ENCODE assay signal across 27 cellular contexts in genomic region chr2:2633017-2633416, GRCh38.
A peak's percentile ranks its signal among the peaks of the same experiment; 100 is the strongest.
DNase-seq lines count a peak whose midpoint lies in the region; ATAC-seq, FAIRE-seq and TF ChIP-seq lines count a peak whose summit lies in the region.
"Had no signal": no experiment of that assay in that cellular context is flagged by ENCODE, and none has a peak within 500 bp of the region (broad histone marks: within the 10 kb centered on the region; RNA-seq: fewer than 3 reads in every experiment).

No MANE protein-coding gene starts in this region.

- CTCF ChIA-PET in HepG2 (lab: Yijun Ruan, JAX; ENCODE audit: low intra/inter-chr PET ratio, low total read pairs): no interaction called here

- H4K20me1 ChIP-seq in HepG2 (ENCODE audit: insufficient read depth, low read length): no peaks in the 10 kb centered on the region

- H2AFZ ChIP-seq in HepG2 (ENCODE audit: low read length): no peak overlapping the region

- no peaks in the 10 kb centered on the region for H3K36me3 Mint-ChIP-seq in endodermal cell (ENCODE audit: low read depth)
- no peaks in the 10 kb centered on the region for H3K36me3 Mint-ChIP-seq in mesothelial cell of epicardium
- H3K36me3 Mint-ChIP-seq: CD14-positive monocyte; CD8-positive, alpha-beta memory T cell had no signal

- DNase-seq in HepG2 (ENCODE audit: low spot score): no peak
- peak; percentile 24 for DNase-seq in endodermal cell
- no peak for DNase-seq in mesothelial cell of epicardium (ENCODE audit: low spot score in 2 of 2, unreplicated experiment in 2 of 2)
- DNase-seq in sigmoid colon: peak; percentile 42
- no peak for DNase-seq in mucosa of gallbladder (ENCODE audit: low spot score)
- no peak for DNase-seq in transverse colon
- no peak for DNase-seq in NCI-H2196 treated with DMSO at 0.1 percent for 48 hours (lab: John Stamatoyannopoulos, UW; ENCODE audit: unreplicated experiment)
- DNase-seq: 8988T; ACHN; AML-193; BE2C; CD4-positive, alpha-beta T cell; CD8-positive, alpha-beta memory T cell; DMS 273 treated with DMSO at 0.1 percent for 48 hours; DMS79; EL; GDM1; GOT3; H7; HCEC 1CT had no signal

- H3K4me1 Mint-ChIP-seq in endodermal cell: no peaks in the 10 kb centered on the region
- no peaks in the 10 kb centered on the region for H3K4me1 Mint-ChIP-seq in mesothelial cell of epicardium
- H3K4me1 Mint-ChIP-seq: CD14-positive monocyte; CD8-positive, alpha-beta memory T cell had no signal

- POLR2A ChIA-PET in HepG2 (lab: Yijun Ruan, JAX): no interaction called here

- TF ChIP-seq RAD21 in liver (IDR thresholded peaks at IDR 0.05) (no peak), HepG2 (CRISPR knock-in tag; IDR thresholded peaks at IDR 0.05) (no peak)

- H3K4me1 ChIP-seq in liver (ENCODE audit: control insufficient read depth in 4 of 4, insufficient read depth in 4 of 4, low read length in 3 of 4) (no peaks in the 10 kb centered on the region), HepG2 (ENCODE audit: insufficient read depth, low read length) (no peaks in the 10 kb centered on the region), endodermal cell (ENCODE audit: control insufficient read depth, insufficient read depth, low read length) (no peaks in the 10 kb centered on the region), sigmoid colon (no peaks in the 10 kb centered on the region), transverse colon (no peaks in the 10 kb centered on the region)
- H3K4me1 ChIP-seq: A549; BE2C; BLaER1 treated with 17β-estradiol and CSF1 and Interleukin-3, amounts not matched to agents 10 nM and 100 nM had no signal

- H3K27me3 ChIP-seq in liver (ENCODE audit: control insufficient read depth in 4 of 4, insufficient read depth in 4 of 4, low read length in 3 of 4) (peaks cover 0 to 4% (median 2%) of the 10 kb centered on the region in 4 donors), HepG2 (ENCODE audit: control insufficient read depth in 1 of 2, insufficient read depth in 2 of 2, low read length in 2 of 2) (peaks cover 2 to 24% of the 10 kb centered on the region in 2 experiments; a peak in 3 of 5 replicates), endodermal cell (ENCODE audit: control insufficient read depth, insufficient read depth, low read length, poor library complexity, severe bottlenecking) (no peaks in the 10 kb centered on the region), sigmoid colon (no peaks in the 10 kb centered on the region), transverse colon (no peaks in the 10 kb centered on the region)
- H3K27me3 ChIP-seq: BE2C; BLaER1 treated with 17β-estradiol and CSF1 and Interleukin-3, amounts not matched to agents 10 nM and 100 nM had no signal

- 52% methylated on average over 8 of the region's 8 CpGs for WGBS in liver
- WGBS in HepG2 (ENCODE audit: low lambda C conversion rate): 25% methylated on average over 8 of the region's 8 CpGs
- WGBS in endodermal cell (ENCODE audit: insufficient coverage in 1 of 2, insufficient read length in 1 of 2), 2 experiments: 91 to 93% methylated on average over 3 to 8 of the region's 8 CpGs
- 62 to 66% methylated on average over 8 of the region's 8 CpGs for WGBS in sigmoid colon, 2 donors
- WGBS in transverse colon (ENCODE audit: low coverage in 1 of 2), 2 donors: 67% methylated on average over 8 of the region's 8 CpGs; no CpG with 5 or more reads in 1 of the 2 donors

- H3K27ac Mint-ChIP-seq in endodermal cell (no peak overlapping the region), mesothelial cell of epicardium (peak overlapping the region; percentile 22)
- H3K27ac Mint-ChIP-seq: CD14-positive monocyte; CD4-positive, alpha-beta T cell; CD8-positive, alpha-beta memory T cell had no signal

- TF ChIP-seq POLR2A in HepG2 (IDR thresholded peaks at IDR 0.05; ENCODE audit: insufficient read depth in 1 of 2, low read depth in 2 of 2, low read length in 2 of 2): no peak
- no peak for TF ChIP-seq POLR2A in sigmoid colon (IDR thresholded peaks at IDR 0.05)
- TF ChIP-seq POLR2A in transverse colon (IDR thresholded peaks at IDR 0.05): no peak

- no peak overlapping the region for H3K4me2 ChIP-seq in HepG2 (ENCODE audit: low read depth, low read length)
- H3K4me2 ChIP-seq: A549; BLaER1 treated with 17β-estradiol and CSF1 and Interleukin-3, amounts not matched to agents 10 nM and 100 nM had no signal

- TF ChIP-seq EP300 in HepG2 (IDR thresholded peaks at IDR 0.05; ENCODE audit: low read depth in 2 of 2, low read length in 2 of 2) (no peak), HepG2 (CRISPR knock-in tag; IDR thresholded peaks at IDR 0.05; ENCODE audit: borderline replicate concordance) (no peak), sigmoid colon (IDR thresholded peaks at IDR 0.05) (no peak), transverse colon (IDR thresholded peaks at IDR 0.05; ENCODE audit: low read depth) (no peak)

- no peak for ATAC-seq in HepG2
- ATAC-seq: A549, GM12878 had no signal

- H3K4me3 ChIP-seq in liver (ENCODE audit: low read depth in 1 of 3, low read length in 3 of 3) (no peak overlapping the region), HepG2 (replicated peaks in 1 of 3; ENCODE audit: insufficient read depth in 1 of 3, low read depth in 2 of 3, low read length in 3 of 3) (no peak overlapping the region), endodermal cell (ENCODE audit: low read length) (no peak overlapping the region), sigmoid colon (no peak overlapping the region), transverse colon (no peak overlapping the region)
- H3K4me3 ChIP-seq: A549; BLaER1 treated with 17β-estradiol and CSF1 and Interleukin-3, amounts not matched to agents 10 nM and 100 nM; GM12878 had no signal

- no peaks in the 10 kb centered on the region for H3K9me3 ChIP-seq in liver (ENCODE audit: control insufficient read depth in 4 of 4, low read length in 3 of 4)
- no peaks in the 10 kb centered on the region for H3K9me3 ChIP-seq in HepG2 (ENCODE audit: low read length)
- H3K9me3 ChIP-seq in endodermal cell (ENCODE audit: control insufficient read depth, low read length): no peaks in the 10 kb centered on the region
- no peaks in the 10 kb centered on the region for H3K9me3 ChIP-seq in sigmoid colon
- no peaks in the 10 kb centered on the region for H3K9me3 ChIP-seq in transverse colon
- H3K9me3 ChIP-seq: BE2C; BLaER1 treated with 17β-estradiol and CSF1 and Interleukin-3, amounts not matched to agents 10 nM and 100 nM had no signal

- H3K27me3 Mint-ChIP-seq in endodermal cell (ENCODE audit: insufficient read depth) (no peaks in the 10 kb centered on the region), mesothelial cell of epicardium (ENCODE audit: low read depth) (peaks cover 14% of the 10 kb centered on the region)
- H3K27me3 Mint-ChIP-seq: CD4-positive, alpha-beta T cell had no signal

- H3K27ac ChIP-seq in liver (ENCODE audit: low read depth in 1 of 2, low read length in 2 of 2) (no peak overlapping the region), HepG2 (ENCODE audit: extremely low read length, insufficient read depth, low read length) (no peak overlapping the region), endodermal cell (ENCODE audit: low read depth, low read length) (no peak overlapping the region), sigmoid colon (no peak overlapping the region), transverse colon (no peak overlapping the region)
- H3K27ac ChIP-seq: A549; BLaER1 treated with 17β-estradiol and CSF1 and Interleukin-3, amounts not matched to agents 10 nM and 100 nM had no signal

- no peak overlapping the region for H3K9ac ChIP-seq in liver (ENCODE audit: low read depth in 1 of 2, low read length in 2 of 2)
- no peak overlapping the region for H3K9ac ChIP-seq in HepG2 (ENCODE audit: insufficient read depth, low read depth, low read length)
- H3K9ac ChIP-seq in endodermal cell (ENCODE audit: extremely low read depth, low read length, poor library complexity, severe bottlenecking): no peak overlapping the region
- H3K9ac ChIP-seq: BLaER1 treated with 17β-estradiol and CSF1 and Interleukin-3, amounts not matched to agents 10 nM and 100 nM had no signal

- BruUV-seq in HepG2 (replicated peaks; lab: Mats Ljungman, UMichigan): no TSS peak

- H3K36me3 ChIP-seq in liver (ENCODE audit: control insufficient read depth in 4 of 4, insufficient read depth in 3 of 4, low read depth in 1 of 4, low read length in 3 of 4) (no peaks in the 10 kb centered on the region), HepG2 (replicated peaks in 1 of 2; ENCODE audit: control insufficient read depth in 1 of 2, insufficient read depth in 2 of 2, low read length in 2 of 2) (no peaks in the 10 kb centered on the region), endodermal cell (ENCODE audit: control insufficient read depth, insufficient read depth, low read length) (no peaks in the 10 kb centered on the region), sigmoid colon (no peaks in the 10 kb centered on the region), transverse colon (no peaks in the 10 kb centered on the region)
- H3K36me3 ChIP-seq: BE2C; BLaER1 treated with 17β-estradiol and CSF1 and Interleukin-3, amounts not matched to agents 10 nM and 100 nM had no signal

- H3K9me3 Mint-ChIP-seq in endodermal cell: no peaks in the 10 kb centered on the region
- no peaks in the 10 kb centered on the region for H3K9me3 Mint-ChIP-seq in mesothelial cell of epicardium

- intact Hi-C loops in HepG2 (cut with micrococcal nuclease; ENCODE audit: unreplicated experiment) (no loop called here), sigmoid colon (cut with DNase I) (no loop called here), transverse colon (cut with DNase I; ENCODE audit: low total_unique reads) (no loop called here)

- no peak for FAIRE-seq in HepG2 (lab: Jason Lieb, UNC)
- FAIRE-seq: A549, D721Med, GM12878, GM19239 had no signal

- H3K4me3 Mint-ChIP-seq in endodermal cell (no peak overlapping the region), mesothelial cell of epicardium (no peak overlapping the region)
- H3K4me3 Mint-ChIP-seq: CD14-positive monocyte; CD4-positive, alpha-beta T cell; CD8-positive, alpha-beta memory T cell had no signal

- H3K79me2 ChIP-seq in HepG2 (ENCODE audit: insufficient read depth, low read length): no peaks in the 10 kb centered on the region

- no peak for TF ChIP-seq CTCF in liver (IDR thresholded peaks at IDR 0.05; ENCODE audit: low read depth, low read length, missing input control)
- TF ChIP-seq CTCF in HepG2 (CRISPR knock-in tag; IDR thresholded peaks at IDR 0.05): no peak
- no peak for TF ChIP-seq CTCF in endodermal cell (conservative IDR thresholded peaks at IDR 0.05)
- no peak for TF ChIP-seq CTCF in mesothelial cell of epicardium (IDR thresholded peaks at IDR 0.05; ENCODE audit: unreplicated experiment)
- TF ChIP-seq CTCF in sigmoid colon (IDR thresholded peaks at IDR 0.05): no peak
- no peak for TF ChIP-seq CTCF in transverse colon (IDR thresholded peaks at IDR 0.05)

- in situ Hi-C loops in HepG2 (cut with HindIII; ENCODE audit: extremely low pct_ligation_motif_present, low pct_unique_long_range_greater_than_20kb): no loop called here
- in situ Hi-C loops in transverse colon (cut with MboI; ENCODE audit: low pct_ligation_motif_present in 1 of 4, low pct_unique_long_range_greater_than_20kb in 1 of 4, low sequenced_read_pairs in 3 of 4): no loop called here

TF ChIP-seq in liver, 16 proteins besides CTCF, POLR2A, EP300 and RAD21 (continues in another document):
- peak; percentile 71 for TF ChIP-seq NR2F2 (IDR thresholded peaks at IDR 0.05)
- TF ChIP-seq HNF4A (conservative IDR thresholded peaks at IDR 0.05): no peak
- no peak for TF ChIP-seq FOXA2 (IDR thresholded peaks at IDR 0.05)

TF ChIP-seq in HepG2, 621 proteins besides CTCF, POLR2A, EP300 and RAD21 (continues in another document):
- TF ChIP-seq KDM4B (CRISPR knock-in tag; IDR thresholded peaks at IDR 0.05): no peak
- TF ChIP-seq POLR2AphosphoS5 (IDR thresholded peaks at IDR 0.05; ENCODE audit: low read depth, low read length): no peak

Comparison
In these comparisons a context has a peak if more than half of its experiments do, and no peak if none do; other contexts are left out.
1. DNase-seq: peak in endodermal cell (single experiment) and sigmoid colon (single experiment); none in HepG2 (single experiment), mesothelial cell of epicardium (0 of 2), mucosa of gallbladder (single experiment), transverse colon (single experiment) and NCI-H2196 treated with DMSO at 0.1 percent for 48 hours (single experiment).